ENCODE assay signal across 8 cellular contexts in the genomic region with DNA sequence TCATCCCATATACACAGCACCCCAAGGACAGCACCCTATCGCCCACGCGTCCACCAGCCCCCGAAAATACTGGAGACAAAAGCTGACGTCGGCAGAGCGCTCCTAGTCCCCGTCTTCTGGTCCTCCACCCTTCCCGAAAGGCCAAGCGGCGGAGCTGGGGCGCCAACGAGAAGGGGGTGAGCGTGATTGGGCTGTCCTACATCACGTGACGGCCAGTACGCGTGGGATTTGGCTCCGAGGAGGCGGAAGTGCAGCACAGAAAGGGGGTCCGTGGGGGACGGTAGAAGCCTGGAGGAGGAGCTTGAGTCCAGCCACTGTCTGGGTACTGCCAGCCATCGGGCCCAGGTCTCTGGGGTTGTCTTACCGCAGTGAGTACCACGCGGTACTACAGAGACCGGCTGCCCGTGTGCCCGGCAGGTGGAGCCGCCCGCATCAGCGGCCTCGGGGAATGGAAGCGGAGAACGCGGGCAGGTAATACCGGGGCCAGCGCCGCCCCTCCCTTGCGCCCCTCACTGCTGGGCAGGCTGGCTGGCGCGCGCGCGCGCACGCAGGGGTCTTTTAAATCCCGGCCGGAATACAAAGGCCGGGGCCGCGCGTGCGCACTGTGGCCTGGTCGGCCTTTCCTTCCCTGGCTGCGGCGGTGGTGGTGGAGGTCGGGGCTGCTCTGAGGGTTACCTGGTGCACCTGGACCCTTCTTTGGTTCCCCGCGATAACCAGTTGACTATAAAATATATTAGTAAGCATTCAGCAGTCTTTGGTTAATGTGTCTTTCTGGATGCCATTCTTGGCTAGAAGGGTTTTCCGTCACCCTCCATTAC. TPM values are rescaled to one million over a fixed set of nuclear protein-coding genes. Genes with fewer than 3 reads are reported as not detected.
A peak's percentile ranks its signal among the peaks of the same experiment; 100 is the strongest.
DNase-seq lines count a peak whose midpoint lies in the region; ATAC-seq and TF ChIP-seq lines count a peak whose summit lies in the region.

A gene (plus strand): TSS at position 283 of the 818 bp plus-strand sequence. CDS start 166 bp downstream, at position 449.

- no peaks in the 10 kb centered on the region for H3K9me3 Mint-ChIP-seq in effector memory CD8-positive, alpha-beta T cell
- no peaks in the 10 kb centered on the region for H3K9me3 Mint-ChIP-seq in memory B cell

- peak; percentile 1 for TF ChIP-seq CTCF in GM20000 (IDR thresholded peaks at IDR 0.05; ENCODE audit: extremely low read depth, missing control alignments)

- H3K36me3 Mint-ChIP-seq in effector memory CD8-positive, alpha-beta T cell (ENCODE audit: insufficient read depth): peaks cover 28% of the 10 kb centered on the region
- H3K36me3 Mint-ChIP-seq in memory B cell: peaks cover 5% of the 10 kb centered on the region

- no peaks in the 10 kb centered on the region for H3K27me3 Mint-ChIP-seq in effector memory CD8-positive, alpha-beta T cell
- no peaks in the 10 kb centered on the region for H3K27me3 Mint-ChIP-seq in memory B cell

- DNase-seq in COLO668 (lab: John Stamatoyannopoulos, UW; ENCODE audit: unreplicated experiment): peak; percentile 99
- DNase-seq in GM20000 (ENCODE audit: low spot score): peak; percentile 95
- peak; percentile 97 for DNase-seq in HT-29 (ENCODE audit: low spot score)
- DNase-seq in NOMO-1 (lab: John Stamatoyannopoulos, UW; ENCODE audit: unreplicated experiment in 2 of 2): peak; percentile 97 to 99
- peak; percentile 94 to 97 for DNase-seq in activated CD8-positive, alpha-beta memory T cell treated with anti-CD3 and anti-CD28 coated beads for 4 hours (ENCODE audit: low read depth in 2 of 2)
- DNase-seq in effector memory CD8-positive, alpha-beta T cell: peak; percentile 93 to 97 (median 94)
- peak; percentile 82 to 95 for DNase-seq in memory B cell (ENCODE audit: low spot score in 2 of 2)
- peak; percentile 93 for DNase-seq in stimulated activated CD8-positive, alpha-beta memory T cell treated with anti-CD3 and anti-CD28 coated beads, Interleukin-12 subunit alpha, Interleukin-12 subunit beta, amount 100 ng/mL, for 24 hours (ENCODE audit: extremely low read depth)

- peaks cover 37 to 45% of the 10 kb centered on the region in 2 donors for H3K4me1 Mint-ChIP-seq in effector memory CD8-positive, alpha-beta T cell (ENCODE audit: low read depth in 2 of 2)
- peaks cover 29% of the 10 kb centered on the region for H3K4me1 Mint-ChIP-seq in memory B cell

- H3K27ac Mint-ChIP-seq in effector memory CD8-positive, alpha-beta T cell: peak within 1 kb of the TSS; percentile 98 to 99
- peak within 1 kb of the TSS; percentile 96 for H3K27ac Mint-ChIP-seq in memory B cell

- H3K4me3 Mint-ChIP-seq in effector memory CD8-positive, alpha-beta T cell: peak within 1 kb of the TSS; percentile 93 to 96
- peak within 1 kb of the TSS; percentile 97 for H3K4me3 Mint-ChIP-seq in memory B cell

- ATAC-seq in effector memory CD8-positive, alpha-beta T cell (replicated peaks): peak; percentile 94
- peak; percentile 92 for ATAC-seq in memory B cell (ENCODE audit: low read depth)

RNA-seq across cellular contexts. Expression of the gene that starts here (rescaled TPM):
- 28.8 and 32.0 TPM in 2 replicates for total RNA-seq in HT-29 (2014; rRNA removed; shearing (Covaris generic))

Comparison
In these comparisons a context has a peak if more than half of its experiments do, and no peak if none do; other contexts are left out.
1. Peak in every context shown above with its lines: DNase-seq and ATAC-seq.